Comparison of ENCODE assay signal across 15 cellular contexts in genomic region chr16:89274561-89275283, GRCh38. TPM values are rescaled to one million over a fixed set of nuclear protein-coding genes. Genes with fewer than 3 reads are reported as not detected.
A peak's percentile ranks its signal among the peaks of the same experiment; 100 is the strongest.
DNase-seq lines count a peak whose midpoint lies in the region; ATAC-seq, FAIRE-seq and TF ChIP-seq lines count a peak whose summit lies in the region.
"Had no signal": no experiment of that assay in that cellular context is flagged by ENCODE, and none has a peak within 500 bp of the region (broad histone marks: within the 10 kb centered on the region; RNA-seq: fewer than 3 reads in every experiment).

No MANE protein-coding gene starts in this region.

- H3K36me3 ChIP-seq in heart right ventricle (peaks cover 4 to 96% (median 53%) of the 10 kb centered on the region in 9 donors), OCI-LY1 (ENCODE audit: insufficient read depth, low read length) (peaks cover 75% of the 10 kb centered on the region), K562 (ENCODE audit: control insufficient read depth, insufficient read depth, low read length) (peaks cover 90% of the 10 kb centered on the region; the same call in 2 of the 3 replicates), aorta (ENCODE audit: control insufficient read depth in 1 of 2, insufficient read depth in 2 of 2, low read length in 1 of 2) (peaks cover 0 to 5% of the 10 kb centered on the region in 2 donors)

- 94% methylated on average over 30 of the region's 30 CpGs for WGBS in right cardiac atrium
- WGBS in heart right ventricle, 2 donors, result 94 to 95% methylated on average over 30 of the region's 30 CpGs
- WGBS in K562 (ENCODE audit: insufficient coverage, low coverage, missing lambda C conversion rate), result 97% methylated on average over 24 of the region's 30 CpGs
- 91 to 94% methylated on average over 30 of the region's 30 CpGs for WGBS in aorta, 2 donors

- H3K27me3 ChIP-seq in right cardiac atrium (ENCODE audit: control insufficient read depth, insufficient read depth), result no peaks in the 10 kb centered on the region
- H3K27me3 ChIP-seq in heart right ventricle, result no peaks in the 10 kb centered on the region
- no peaks in the 10 kb centered on the region for H3K27me3 ChIP-seq in OCI-LY1 (ENCODE audit: insufficient read depth, low read length)
- no peaks in the 10 kb centered on the region for H3K27me3 ChIP-seq in K562 (ENCODE audit: control insufficient read depth in 2 of 2, insufficient read depth in 2 of 2, low read length in 2 of 2)
- no peaks in the 10 kb centered on the region for H3K27me3 ChIP-seq in aorta (ENCODE audit: control insufficient read depth in 1 of 2, insufficient read depth in 2 of 2, low read length in 1 of 2)

- H3K4me2 ChIP-seq in OCI-LY1 (ENCODE audit: low read length) (no peak overlapping the region), K562 (ENCODE audit: insufficient read depth, low read length) (no peak overlapping the region)

- H4K20me1 ChIP-seq in OCI-LY1 (ENCODE audit: insufficient read depth, low read length), result no peaks in the 10 kb centered on the region
- no peaks in the 10 kb centered on the region for H4K20me1 ChIP-seq in K562 (replicated peaks; ENCODE audit: control insufficient read depth, insufficient read depth, low read length)

- ATAC-seq in right cardiac atrium, result no peak
- ATAC-seq in heart right ventricle, result no peak
- ATAC-seq in K562, result no peak
- ATAC-seq in aorta (ENCODE audit: low FRiP score), result peak; percentile 21
- no peak for ATAC-seq in HG03196 (IDR thresholded peaks at IDR 0.05; ENCODE audit: unreplicated experiment)
- ATAC-seq in GM19397 (IDR thresholded peaks at IDR 0.05; ENCODE audit: unreplicated experiment), result no peak

- CTCF ChIA-PET in K562 (lab: Yijun Ruan, JAX; ENCODE audit: low intra/inter-chr PET ratio), result no interaction called here

- no peaks in the 10 kb centered on the region for H3F3A ChIP-seq in OCI-LY1 (ENCODE audit: insufficient read depth, low read length)

- no TSS peak for BruUV-seq in K562 (replicated peaks; lab: Mats Ljungman, UMichigan)

- TF ChIP-seq EP300 in K562 (IDR thresholded peaks at IDR 0.05; ENCODE audit: low read length), result no peak

- no peak for FAIRE-seq in K562 (lab: Jason Lieb, UNC)
- FAIRE-seq: GM12891 had no signal

- no peak overlapping the region; the same call in 1 of the 2 replicates for H3K9ac ChIP-seq in OCI-LY1 (ENCODE audit: low read length)
- H3K9ac ChIP-seq in K562 (ENCODE audit: insufficient read depth in 1 of 2, low read depth in 2 of 2, low read length in 2 of 2), result no peak overlapping the region; a peak in 1 of 4 replicates

- intact Hi-C loops in right cardiac atrium (cut with DNase I), result no loop called here
- intact Hi-C loops in heart right ventricle (cut with DNase I), result no loop called here
- intact Hi-C loops in K562 (cut with micrococcal nuclease), result no loop called here
- intact Hi-C loops in aorta (cut with DNase I), result no loop called here

- no peak overlapping the region for H3K27ac ChIP-seq in right cardiac atrium (ENCODE audit: low read length)
- no peak overlapping the region for H3K27ac ChIP-seq in heart right ventricle
- H3K27ac ChIP-seq in OCI-LY1 (ENCODE audit: low read depth, low read length, poor library complexity, severe bottlenecking), result peak overlapping the region; percentile 97
- no peak overlapping the region for H3K27ac ChIP-seq in K562 (ENCODE audit: extremely low read depth, low read depth, low read length)
- no peak overlapping the region for H3K27ac ChIP-seq in aorta (ENCODE audit: low read depth in 1 of 2, low read length in 2 of 2)

- no peak overlapping the region for H2AFZ ChIP-seq in OCI-LY1 (ENCODE audit: low read length)
- H2AFZ ChIP-seq in K562 (ENCODE audit: low read depth, low read length), result no peak overlapping the region

- no peaks in the 10 kb centered on the region for H3K4me1 ChIP-seq in right cardiac atrium (ENCODE audit: control insufficient read depth, insufficient read depth, low read length)
- peaks cover 0 to 8% (median 0%) of the 10 kb centered on the region in 9 donors for H3K4me1 ChIP-seq in heart right ventricle
- peaks cover 38% of the 10 kb centered on the region for H3K4me1 ChIP-seq in OCI-LY1 (ENCODE audit: insufficient read depth, low read length, severe bottlenecking)
- H3K4me1 ChIP-seq in K562 (replicated peaks in 1 of 2; ENCODE audit: control insufficient read depth in 2 of 2, insufficient read depth in 2 of 2, low read length in 2 of 2), result peaks cover 0 to 34% of the 10 kb centered on the region in 2 experiments; a peak in 1 of 5 replicates
- H3K4me1 ChIP-seq in aorta (ENCODE audit: control insufficient read depth in 1 of 2, insufficient read depth in 2 of 2, low read length in 2 of 2), result no peaks in the 10 kb centered on the region

- peak in 2 of 3 donors; percentile 32 to 36 for DNase-seq in right cardiac atrium
- no peak for DNase-seq in heart right ventricle
- DNase-seq in K562 (ENCODE audit: extremely low read depth in 1 of 4, low spot score in 3 of 4), result no peak
- DNase-seq in aorta, result no peak
- DNase-seq: CD4-positive, alpha-beta T cell; DMS79 treated with DMSO at 0.1 percent for 48 hours; GOT3; NCI-H1048; NCI-H146; NCI-H2081; NCI-H524 had no signal

- TF ChIP-seq RAD21 in K562 (CRISPR knock-in tag; conservative IDR thresholded peaks at IDR 0.05 in 1 of 2, IDR thresholded peaks at IDR 0.05 in 1 of 2), result no peak

- peaks cover 3% of the 10 kb centered on the region for H3K9me1 ChIP-seq in K562 (ENCODE audit: control insufficient read depth, insufficient read depth, low read length)

- H3K9me3 ChIP-seq in right cardiac atrium (ENCODE audit: control insufficient read depth, low read length) (no peaks in the 10 kb centered on the region), heart right ventricle (no peaks in the 10 kb centered on the region), OCI-LY1 (ENCODE audit: low read length) (no peaks in the 10 kb centered on the region), K562 (replicated peaks; ENCODE audit: control insufficient read depth, insufficient read depth, low read depth, low read length) (no peaks in the 10 kb centered on the region), aorta (ENCODE audit: control insufficient read depth, low read length) (no peaks in the 10 kb centered on the region)

- TF ChIP-seq POLR2A in K562 (conservative IDR thresholded peaks at IDR 0.05), result no peak

- POLR2A ChIA-PET in K562 (lab: Yijun Ruan, JAX), result interaction anchor here (1.0 kb wide), 1 partner anchor 13 kb away, joined by 3 read pairs; no protein-coding TSS in a partner anchor

- H3K79me2 ChIP-seq in OCI-LY1 (ENCODE audit: insufficient read depth, low read length) (no peaks in the 10 kb centered on the region), K562 (ENCODE audit: control insufficient read depth, insufficient read depth, low read length) (no peaks in the 10 kb centered on the region; the same call in 1 of the 3 replicates)

- no peaks in the 10 kb centered on the region for H3K9me2 ChIP-seq in OCI-LY1 (ENCODE audit: low read depth, low read length)

- TF ChIP-seq CTCF in heart right ventricle (IDR thresholded peaks at IDR 0.05) (no peak), OCI-LY1 (IDR thresholded peaks at IDR 0.05; ENCODE audit: low read length) (no peak), K562 (IDR thresholded peaks at IDR 0.05 in 2 of 3, conservative IDR thresholded peaks at IDR 0.05 in 1 of 3; ENCODE audit: insufficient read depth in 2 of 3, low read depth in 1 of 3, low read length in 3 of 3) (no peak)

- H3K4me3 ChIP-seq in right cardiac atrium (ENCODE audit: low read length), result no peak overlapping the region
- H3K4me3 ChIP-seq in heart right ventricle, result no peak overlapping the region
- no peak overlapping the region for H3K4me3 ChIP-seq in OCI-LY1 (ENCODE audit: low read depth, low read length, poor library complexity, severe bottlenecking)
- no peak overlapping the region for H3K4me3 ChIP-seq in K562
- no peak overlapping the region for H3K4me3 ChIP-seq in aorta (ENCODE audit: low read length in 2 of 2)

- in situ Hi-C loops in K562 (cut with MboI), result no loop called here

TF ChIP-seq in K562, 482 proteins besides CTCF, POLR2A, EP300 and RAD21 (continues in another document):
- TF ChIP-seq MECOM (CRISPR knock-in tag; IDR thresholded peaks at IDR 0.05), result no peak

RNA-seq across cellular contexts. Expression of gene ZNF778, which starts 57.2 kb away (rescaled TPM):
- total RNA-seq in right cardiac atrium, result 1 to 10 TPM; 6.6 to 9.0 (median 8.0) TPM
- polyA plus RNA-seq in right cardiac atrium, result 1.6 TPM
- total RNA-seq in heart right ventricle, result 10 to 100 TPM in 2 of 10 donors, 1 to 10 TPM in 8; 5.9 to 11.3 (median 8.8) TPM
- 1 to 10 TPM; 1.7 to 1.8 TPM for polyA plus RNA-seq in heart right ventricle
- total RNA-seq in K562 (2011; cell fraction: chromatin; rRNA removed; ENCODE audit: low replicate concordance), result 47.1 and 61.9 TPM in 2 replicates
- total RNA-seq in K562 (2011; cell fraction: nucleolus; rRNA removed), result 22.5 and 24.7 TPM in 2 replicates
- total RNA-seq in K562 (2011; cell fraction: nucleoplasm; rRNA removed), result 21.5 and 25.0 TPM in 2 replicates
- 18.3 and 26.8 TPM in 2 replicates for total RNA-seq in K562 (2014; rRNA removed)
- 7.4 and 8.2 TPM in 2 replicates for total RNA-seq in K562 (2014; rRNA removed; fragmentation: Illumina TruSeq; extraction: Trizol)
- 6.4 and 7.5 TPM in 2 replicates for total RNA-seq in K562 (2015; rRNA removed; fragmentation: Illumina TruSeq; extraction: Trizol)
- 12.4 and 14.3 TPM in 2 replicates for total RNA-seq in K562 (2021)
- 6.9 and 9.7 TPM in 2 replicates for polyA plus RNA-seq in K562 (2011; rRNA removed)
- polyA plus RNA-seq in K562 (2011; cell fraction: cytosol; rRNA removed), result 5.1 and 5.2 TPM in 2 replicates
- polyA plus RNA-seq in K562 (2011; cell fraction: nucleus; rRNA removed), result 12.6 and 18.5 TPM in 2 replicates
- 6.3 and 7.9 TPM in 2 replicates for polyA plus RNA-seq in K562 (2012)
- polyA plus RNA-seq in K562 (2014; fragmentation: Illumina TruSeq; extraction: Trizol), result 7.4 and 7.5 TPM in 2 replicates
- polyA plus RNA-seq in K562 (2014; fragmentation: Nextera tagmentation; extraction: Ambion mirVana), result under 1 TPM; 0.70 to 0.80 TPM
- polyA plus RNA-seq in K562 (2014; rRNA removed), result 33.9 and 60.6 TPM in 2 replicates
- 16.9 and 19.1 TPM in 2 replicates for polyA minus RNA-seq in K562 (2011; rRNA and poly(A)+ RNA removed)
- 7.0 and 9.8 TPM in 2 replicates for polyA minus RNA-seq in K562 (2011; cell fraction: cytosol; rRNA and poly(A)+ RNA removed)
- 9.3 and 12.1 TPM in 2 replicates for polyA minus RNA-seq in K562 (2011; cell fraction: nucleus; rRNA and poly(A)+ RNA removed)
- 10 to 100 TPM; 12.7 to 14.9 TPM for total RNA-seq in aorta
- polyA plus RNA-seq in aorta, result 1 to 10 TPM; 2.6 to 3.2 TPM

Comparison
In these comparisons a context has a peak if more than half of its experiments do, and no peak if none do; other contexts are left out.
1. DNase-seq: peak in right cardiac atrium (2 of 3); none in heart right ventricle (0 of 2), K562 (0 of 4) and aorta (0 of 2).